In the genomic region with DNA sequence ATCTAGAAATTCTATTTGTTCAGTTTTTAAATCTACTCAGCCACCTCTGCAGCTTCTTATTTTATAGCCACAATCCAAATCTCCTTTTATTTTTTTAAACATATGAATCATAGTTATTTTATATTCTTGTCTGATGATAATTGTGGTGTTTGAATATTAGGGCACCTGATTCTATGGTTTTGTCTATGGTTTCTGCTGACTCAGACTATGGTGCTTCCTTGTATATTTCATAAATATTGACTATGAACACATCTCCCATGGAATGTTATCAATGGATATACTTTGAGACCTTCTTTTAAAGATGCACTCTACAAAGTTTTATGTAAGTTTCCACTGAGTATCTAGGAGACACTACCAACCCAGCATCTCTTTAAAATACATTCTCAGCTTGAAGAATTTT, we compare ENCODE assay signal across 2 cellular contexts.
TF ChIP-seq lines count a peak whose summit lies in the region.

No MANE protein-coding gene starts in this region.

TF ChIP-seq in HepG2, 621 proteins besides CTCF, POLR2A, EP300 and RAD21 (continued from another document):
- TF ChIP-seq MAFK (conservative IDR thresholded peaks at IDR 0.05 in 1 of 2, IDR thresholded peaks at IDR 0.05 in 1 of 2; ENCODE audit: low read length in 2 of 2) (peak; percentile 44 to 80; a peak in 3 of 4 replicates), ZNF333 (CRISPR knock-in tag; IDR thresholded peaks at IDR 0.05; ENCODE audit: borderline replicate concordance) (no peak), TFDP1 (CRISPR knock-in tag; IDR thresholded peaks at IDR 0.05; ENCODE audit: borderline replicate concordance) (no peak), ZNF292 (CRISPR knock-in tag; IDR thresholded peaks at IDR 0.05; ENCODE audit: borderline replicate concordance, low read depth) (no peak), IRX3 (CRISPR knock-in tag; IDR thresholded peaks at IDR 0.05; ENCODE audit: borderline replicate concordance, low read depth) (no peak), RBM39 (IDR thresholded peaks at IDR 0.05; ENCODE audit: low read depth, low read length, poor library complexity, severe bottlenecking) (no peak), DNMT3B (CRISPR knock-in tag; conservative IDR thresholded peaks at IDR 0.05) (no peak), RAD51 (IDR thresholded peaks at IDR 0.05; ENCODE audit: borderline replicate concordance) (no peak)

TF ChIP-seq in K562, 482 proteins besides CTCF, POLR2A, EP300 and RAD21 (continued from another document):
- TF ChIP-seq, protein P1, sequence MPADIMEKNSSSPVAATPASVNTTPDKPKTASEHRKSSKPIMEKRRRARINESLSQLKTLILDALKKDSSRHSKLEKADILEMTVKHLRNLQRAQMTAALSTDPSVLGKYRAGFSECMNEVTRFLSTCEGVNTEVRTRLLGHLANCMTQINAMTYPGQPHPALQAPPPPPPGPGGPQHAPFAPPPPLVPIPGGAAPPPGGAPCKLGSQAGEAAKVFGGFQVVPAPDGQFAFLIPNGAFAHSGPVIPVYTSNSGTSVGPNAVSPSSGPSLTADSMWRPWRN (IDR thresholded peaks at IDR 0.05; ENCODE audit: low read depth) = no peak
- TF ChIP-seq MAFK (IDR thresholded peaks at IDR 0.05; ENCODE audit: low read length) (peak; percentile 42; the same call in 1 of the 2 replicates), ZNF316 (IDR thresholded peaks at IDR 0.05) (peak; percentile 69), SUPT5H (IDR thresholded peaks at IDR 0.05) (no peak)
